In genomic region chr19:1374250-1374577, GRCh38 we compare ENCODE assay signal across 23 cellular contexts. TPM values are rescaled to one million over a fixed set of nuclear protein-coding genes. Genes with fewer than 3 reads are reported as not detected.
DNase-seq lines count a peak whose midpoint lies in the region; TF ChIP-seq lines count a peak whose summit lies in the region.
"Had no signal": no experiment of that assay in that cellular context is flagged by ENCODE, and none has a peak within 500 bp of the region (broad histone marks: within the 10 kb centered on the region; RNA-seq: fewer than 3 reads in every experiment).

No MANE protein-coding gene starts in this region.

- intact Hi-C loops in adrenal gland (cut with DNase I): no loop called here

- peak overlapping the region; percentile 42 to 96 (median 81) for H3K27ac ChIP-seq in adrenal gland
- peak overlapping the region; percentile 71 for H3K27ac ChIP-seq in cardiac muscle cell
- H3K27ac ChIP-seq in temporal lobe (ENCODE audit: low read depth, low read length): peak overlapping the region; percentile 50
- H3K27ac ChIP-seq: BLaER1, epithelial cell of prostate, HL-60, left lung, parathyroid adenoma, VCaP had no signal

- 71 to 93% (median 79%) methylated on average over 7 to 12 of the region's 12 CpGs for WGBS in adrenal gland, 4 donors

- no peaks in the 10 kb centered on the region for H3K9me3 ChIP-seq in adrenal gland (replicated peaks in 1 of 3)
- H3K9me3 ChIP-seq in cardiac muscle cell (ENCODE audit: low read depth): no peaks in the 10 kb centered on the region
- H3K9me3 ChIP-seq: BLaER1, left lung had no signal

- H3K36me3 ChIP-seq in adrenal gland (replicated peaks in 1 of 2) (peaks cover 0 to 62% of the 10 kb centered on the region in 2 donors), cardiac muscle cell (peaks cover 20% of the 10 kb centered on the region)

- TF ChIP-seq POLR2A in adrenal gland (IDR thresholded peaks at IDR 0.05): no peak

- no peaks in the 10 kb centered on the region for H3K9me3 Mint-ChIP-seq in nephron
- H3K9me3 Mint-ChIP-seq: activated CD4-positive, alpha-beta T cell treated with anti-CD3 and anti-CD28 coated beads, Interleukin-2, amount 10 ng/mL, durations not matched to agents 7 days and 5 days; activated T-helper 1 cell treated with anti-CD3 and anti-CD28 coated beads, Interleukin-12 subunit alpha, Interleukin-12 subunit beta, Interleukin-2, Interleukin-4 antibody, amounts not matched to agents 30 ng/mL and 10 ng/mL and 1 ng/mL, durations not matched to agents 14 hours and 24 hours and 36 hours; central memory CD8-positive, alpha-beta T cell; natural killer cell had no signal

- H3K4me1 ChIP-seq in adrenal gland (replicated peaks in 1 of 2) (peaks cover 12 to 19% of the 10 kb centered on the region in 2 donors), cardiac muscle cell (ENCODE audit: low read depth) (peaks cover 3% of the 10 kb centered on the region)
- H3K4me1 ChIP-seq: left lung, parathyroid adenoma had no signal

- no peak overlapping the region for H3K4me3 Mint-ChIP-seq in nephron
- H3K4me3 Mint-ChIP-seq: activated CD4-positive, alpha-beta T cell treated with anti-CD3 and anti-CD28 coated beads, Interleukin-2, amount 10 ng/mL, durations not matched to agents 7 days and 5 days; activated T-helper 1 cell treated with anti-CD3 and anti-CD28 coated beads, Interleukin-12 subunit alpha, Interleukin-12 subunit beta, Interleukin-2, Interleukin-4 antibody, amounts not matched to agents 30 ng/mL and 10 ng/mL and 1 ng/mL, durations not matched to agents 14 hours and 24 hours and 36 hours; central memory CD8-positive, alpha-beta T cell; natural killer cell had no signal

- peak overlapping the region; percentile 48 to 77 (median 56) for H3K27ac Mint-ChIP-seq in nephron
- H3K27ac Mint-ChIP-seq: activated CD4-positive, alpha-beta T cell treated with anti-CD3 and anti-CD28 coated beads, Interleukin-2, amount 10 ng/mL, durations not matched to agents 7 days and 5 days; activated T-helper 1 cell treated with anti-CD3 and anti-CD28 coated beads, Interleukin-12 subunit alpha, Interleukin-12 subunit beta, Interleukin-2, Interleukin-4 antibody, amounts not matched to agents 30 ng/mL and 10 ng/mL and 1 ng/mL, durations not matched to agents 14 hours and 24 hours and 36 hours; natural killer cell had no signal

- no peaks in the 10 kb centered on the region for H3K4me1 Mint-ChIP-seq in nephron
- H3K4me1 Mint-ChIP-seq: activated CD4-positive, alpha-beta T cell treated with anti-CD3 and anti-CD28 coated beads, Interleukin-2, amount 10 ng/mL, durations not matched to agents 7 days and 5 days; central memory CD8-positive, alpha-beta T cell; natural killer cell had no signal

- no peak for TF ChIP-seq CTCF in adrenal gland (IDR thresholded peaks at IDR 0.05)
- TF ChIP-seq CTCF in cardiac muscle cell (IDR thresholded peaks at IDR 0.05; ENCODE audit: low read depth, low read length): no peak
- no peak for TF ChIP-seq CTCF in nephron (IDR thresholded peaks at IDR 0.05; ENCODE audit: unreplicated experiment in 3 of 3)

- H3K36me3 Mint-ChIP-seq in nephron (ENCODE audit: low read depth): peaks cover 35% of the 10 kb centered on the region
- H3K36me3 Mint-ChIP-seq: natural killer cell had no signal

- no peaks in the 10 kb centered on the region for H3K27me3 ChIP-seq in adrenal gland
- no peaks in the 10 kb centered on the region for H3K27me3 ChIP-seq in cardiac muscle cell
- H3K27me3 ChIP-seq: BLaER1, left lung had no signal

- no peaks in the 10 kb centered on the region for H3K27me3 Mint-ChIP-seq in nephron (ENCODE audit: low read depth)
- H3K27me3 Mint-ChIP-seq: activated CD4-positive, alpha-beta T cell treated with anti-CD3 and anti-CD28 coated beads, Interleukin-2, amount 10 ng/mL, durations not matched to agents 7 days and 5 days; central memory CD8-positive, alpha-beta T cell had no signal

- H3K4me3 ChIP-seq in adrenal gland: no peak overlapping the region
- no peak overlapping the region for H3K4me3 ChIP-seq in cardiac muscle cell
- H3K4me3 ChIP-seq: BLaER1, left lung had no signal

- DNase-seq in adrenal gland: peak in 2 of 7 donors; percentile 21 to 42
- no peak for DNase-seq in cardiac muscle cell (ENCODE audit: low read depth in 1 of 2, low spot score in 1 of 2)
- DNase-seq in NCI-H1417 treated with DMSO at 0.1 percent for 48 hours (lab: John Stamatoyannopoulos, UW): no peak
- DNase-seq in activated CD4-positive, alpha-beta T cell treated with anti-CD3 and anti-CD28 coated beads, Interleukin-2, amount 50 U/mL, for 4 hours: no peak
- no peak for DNase-seq in SW 1271 (lab: John Stamatoyannopoulos, UW)
- DNase-seq: ACHN; activated CD4-positive, alpha-beta T cell treated with anti-CD3 and anti-CD28 coated beads, Interleukin-2, amount 10 ng/mL, durations not matched to agents 7 days and 5 days; activated naive CD4-positive, alpha-beta T cell treated with anti-CD3 and anti-CD28 coated beads, Interleukin-2, amount 50 U/mL, for 16 hours; EL; natural killer cell; NCI-H1930; NCI-H774; RPMI8226 had no signal

RNA-seq across cellular contexts. Expression of gene NDUFS7, which starts 9.5 kb away (rescaled TPM):
- total RNA-seq in adrenal gland (100 to 1,000 TPM; 128 to 286 (median 157) TPM), cardiac muscle cell (264 and 266 TPM in 2 replicates), temporal lobe (21.4 TPM)
- polyA plus RNA-seq in adrenal gland (100 to 1,000 TPM in 2 of 3 donors, 1 to 10 TPM in 1; 4.7 to 267 (median 134) TPM), cardiac muscle cell (455 and 472 TPM in 2 replicates)

RNA-seq across cellular contexts. Expression of gene GAMT, which starts 27.1 kb away (rescaled TPM):
- total RNA-seq in adrenal gland (10 to 100 TPM; 14.8 to 96.9 (median 36.3) TPM), cardiac muscle cell (197 and 231 TPM in 2 replicates), temporal lobe (10.3 TPM)
- polyA plus RNA-seq in adrenal gland (10 to 100 TPM in 2 of 3 donors, 1 to 10 TPM in 1; 7.4 to 84.5 (median 74.2) TPM), cardiac muscle cell (180 and 231 TPM in 2 replicates)

RNA-seq across cellular contexts. Expression of gene DAZAP1, which starts 33.2 kb away (rescaled TPM):
- total RNA-seq in adrenal gland (10 to 100 TPM; 11.5 to 87.5 (median 43.8) TPM), cardiac muscle cell (103 and 112 TPM in 2 replicates), temporal lobe (25.8 TPM)
- polyA plus RNA-seq in adrenal gland (100 to 1,000 TPM in 1 of 3 donors, 10 to 100 TPM in 2; 60.0 to 117 (median 77.5) TPM), cardiac muscle cell (41.8 and 43.0 TPM in 2 replicates)
